Comparison of ENCODE assay signal across 8 cellular contexts in genomic region chr1:116570358-116571214, GRCh38. TPM values are rescaled to one million over a fixed set of nuclear protein-coding genes. Genes with fewer than 3 reads are reported as not detected.
DNase-seq lines count a peak whose midpoint lies in the region; ATAC-seq and TF ChIP-seq lines count a peak whose summit lies in the region.

Gene CD58, minus strand, starts transcription at chr1:116571026. Its CDS starts 54 bp downstream, at chr1:116570972.

- H4K20me1 ChIP-seq in OCI-LY1 (ENCODE audit: insufficient read depth, low read length), result no peaks in the 10 kb centered on the region

- H3K4me1 ChIP-seq in OCI-LY1 (ENCODE audit: insufficient read depth, low read length, severe bottlenecking) (peaks cover 9% of the 10 kb centered on the region), mucosa of descending colon (ENCODE audit: low read depth) (peaks cover 13% of the 10 kb centered on the region)

- H3K27me3 ChIP-seq in HL-60 (ENCODE audit: insufficient read depth, poor library complexity, severe bottlenecking) (no peaks in the 10 kb centered on the region), OCI-LY1 (ENCODE audit: insufficient read depth, low read length) (no peaks in the 10 kb centered on the region)

- H3K4me3 ChIP-seq in HL-60 (replicated peaks; ENCODE audit: insufficient read depth, low read length), result peak within 1 kb of the TSS; percentile 80
- H3K4me3 ChIP-seq in OCI-LY1 (ENCODE audit: low read depth, low read length, poor library complexity, severe bottlenecking), result peak within 1 kb of the TSS; percentile 69
- H3K4me3 ChIP-seq in epithelial cell of esophagus (ENCODE audit: low read length), result peak within 1 kb of the TSS; percentile 73
- peak within 1 kb of the TSS; percentile 70 for H3K4me3 ChIP-seq in mucosa of descending colon

- peak within 1 kb of the TSS; percentile 91 for H3K27ac ChIP-seq in HL-60 (replicated peaks)
- H3K27ac ChIP-seq in OCI-LY1 (ENCODE audit: low read depth, low read length, poor library complexity, severe bottlenecking), result no peak within 1 kb of the TSS

- no peaks in the 10 kb centered on the region for H3K36me3 ChIP-seq in OCI-LY1 (ENCODE audit: insufficient read depth, low read length)
- H3K36me3 ChIP-seq in mucosa of descending colon (ENCODE audit: low read depth), result no peaks in the 10 kb centered on the region

- H3K4me2 ChIP-seq in OCI-LY1 (ENCODE audit: low read length), result peak within 1 kb of the TSS; percentile 71

- no peaks in the 10 kb centered on the region for H3K9me3 ChIP-seq in OCI-LY1 (ENCODE audit: low read length)
- H3K9me3 ChIP-seq in mucosa of descending colon, result no peaks in the 10 kb centered on the region

- H3K79me2 ChIP-seq in OCI-LY1 (ENCODE audit: insufficient read depth, low read length), result no peaks in the 10 kb centered on the region

- DNase-seq in Caki2 (ENCODE audit: low read depth) (peak; percentile 86), HL-60 (ENCODE audit: low read depth in 1 of 2, low spot score in 1 of 2) (peak; percentile 66 to 87), activated T-cell treated with anti-CD3 and anti-CD28 coated beads for 1 hour (ENCODE audit: low read depth) (peak; percentile 75), epithelial cell of esophagus (ENCODE audit: low read depth) (peak; percentile 86), mucosa of descending colon (peak; percentile 93 to 96 (median 96))
- peak; percentile 82 for DNase-seq in stimulated activated CD8-positive, alpha-beta memory T cell treated with anti-CD3 and anti-CD28 coated beads, Interleukin-4, amount 100 ng/mL, for 24 hours (ENCODE audit: low read depth)

- in situ Hi-C loops in Caki2 (cut with HindIII; ENCODE audit: low pct_unique_long_range_greater_than_20kb, low sequenced_read_pairs), result no loop called here

- H3F3A ChIP-seq in OCI-LY1 (ENCODE audit: insufficient read depth, low read length), result no peaks in the 10 kb centered on the region

- no peaks in the 10 kb centered on the region for H3K9me2 ChIP-seq in OCI-LY1 (ENCODE audit: low read depth, low read length)

- TF ChIP-seq CTCF in HL-60 (IDR thresholded peaks at IDR 0.05; ENCODE audit: insufficient read depth, low read length) (peak; percentile 69), OCI-LY1 (IDR thresholded peaks at IDR 0.05; ENCODE audit: low read length) (peak; percentile 67), epithelial cell of esophagus (IDR thresholded peaks at IDR 0.05; ENCODE audit: insufficient read depth, low read depth, low read length, missing control alignments) (peak; percentile 41), mucosa of descending colon (IDR thresholded peaks at IDR 0.05) (peak; percentile 88)

- H3K9ac ChIP-seq in OCI-LY1 (ENCODE audit: low read length), result peak within 1 kb of the TSS; percentile 58

- peak within 1 kb of the TSS; percentile 68 for H2AFZ ChIP-seq in OCI-LY1 (ENCODE audit: low read length)

- peak; percentile 61 for ATAC-seq in GM19455 (IDR thresholded peaks at IDR 0.05; ENCODE audit: unreplicated experiment)
- peak; percentile 92 for ATAC-seq in mucosa of descending colon

- intact Hi-C loops in mucosa of descending colon (cut with DNase I, micrococcal nuclease), result loop anchor here in 1 of 2 donors (10.0 kb wide), 1 partner anchor 494 kb away; the partner anchor contains the start of gene TTF2

RNA-seq across cellular contexts. Expression of gene CD58, which starts in this region (rescaled TPM):
- 12.7 and 17.5 TPM in 2 replicates for total RNA-seq in Caki2 (2014; rRNA removed; shearing (Covaris generic); ENCODE audit: low replicate concordance)
- total RNA-seq in mucosa of descending colon, result 10 to 100 TPM; 19.3 to 31.9 (median 31.0) TPM
